Comparison of ENCODE assay signal across 2 cellular contexts in genomic region chr22:28873183-28873964, GRCh38.
A peak's percentile ranks its signal among the peaks of the same experiment; 100 is the strongest.
TF ChIP-seq lines count a peak whose summit lies in the region.

No MANE protein-coding gene starts in this region.

TF ChIP-seq in HepG2, 621 proteins besides CTCF, POLR2A, EP300 and RAD21:
- no peak for TF ChIP-seq SALL1 (CRISPR knock-in tag; IDR thresholded peaks at IDR 0.05)
- TF ChIP-seq NFYC (CRISPR knock-in tag; IDR thresholded peaks at IDR 0.05): peak; percentile 67
- no peak for TF ChIP-seq ATF7 (IDR thresholded peaks at IDR 0.05)
- TF ChIP-seq ATF7 (CRISPR knock-in tag; IDR thresholded peaks at IDR 0.05): no peak
- TF ChIP-seq DRAP1 (CRISPR knock-in tag; IDR thresholded peaks at IDR 0.05): no peak
- TF ChIP-seq KDM5B (CRISPR knock-in tag; IDR thresholded peaks at IDR 0.05; ENCODE audit: borderline replicate concordance): no peak
- TF ChIP-seq USF2 (IDR thresholded peaks at IDR 0.05; ENCODE audit: low read depth, low read length): peak; percentile 61; the same call in 1 of the 2 replicates
- TF ChIP-seq USF2 (CRISPR knock-in tag; IDR thresholded peaks at IDR 0.05; ENCODE audit: borderline replicate concordance): peak; percentile 66; the same call in 1 of the 2 replicates
- TF ChIP-seq, protein P1, sequence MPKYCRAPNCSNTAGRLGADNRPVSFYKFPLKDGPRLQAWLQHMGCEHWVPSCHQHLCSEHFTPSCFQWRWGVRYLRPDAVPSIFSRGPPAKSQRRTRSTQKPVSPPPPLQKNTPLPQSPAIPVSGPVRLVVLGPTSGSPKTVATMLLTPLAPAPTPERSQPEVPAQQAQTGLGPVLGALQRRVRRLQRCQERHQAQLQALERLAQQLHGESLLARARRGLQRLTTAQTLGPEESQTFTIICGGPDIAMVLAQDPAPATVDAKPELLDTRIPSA (CRISPR knock-in tag; IDR thresholded peaks at IDR 0.05; ENCODE audit: borderline replicate concordance): no peak
- peak; percentile 49; the same call in 1 of the 2 replicates for TF ChIP-seq NFYB (CRISPR knock-in tag; IDR thresholded peaks at IDR 0.05)
- TF ChIP-seq NR2C2 (CRISPR knock-in tag; IDR thresholded peaks at IDR 0.05; ENCODE audit: borderline replicate concordance): no peak
- no peak for TF ChIP-seq ELF1 (CRISPR knock-in tag; IDR thresholded peaks at IDR 0.05)
- no peak for TF ChIP-seq RFX1 (IDR thresholded peaks at IDR 0.05)
- TF ChIP-seq, protein P2, sequence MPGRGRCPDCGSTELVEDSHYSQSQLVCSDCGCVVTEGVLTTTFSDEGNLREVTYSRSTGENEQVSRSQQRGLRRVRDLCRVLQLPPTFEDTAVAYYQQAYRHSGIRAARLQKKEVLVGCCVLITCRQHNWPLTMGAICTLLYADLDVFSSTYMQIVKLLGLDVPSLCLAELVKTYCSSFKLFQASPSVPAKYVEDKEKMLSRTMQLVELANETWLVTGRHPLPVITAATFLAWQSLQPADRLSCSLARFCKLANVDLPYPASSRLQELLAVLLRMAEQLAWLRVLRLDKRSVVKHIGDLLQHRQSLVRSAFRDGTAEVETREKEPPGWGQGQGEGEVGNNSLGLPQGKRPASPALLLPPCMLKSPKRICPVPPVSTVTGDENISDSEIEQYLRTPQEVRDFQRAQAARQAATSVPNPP (CRISPR knock-in tag; IDR thresholded peaks at IDR 0.05): no peak
- no peak for TF ChIP-seq ZNF687 (CRISPR knock-in tag; IDR thresholded peaks at IDR 0.05)

TF ChIP-seq in H1, 55 proteins besides CTCF, POLR2A, EP300 and RAD21:
- TF ChIP-seq SIN3A (conservative IDR thresholded peaks at IDR 0.05 in 1 of 2, IDR thresholded peaks at IDR 0.05 in 1 of 2; ENCODE audit: low read depth in 1 of 2, low read length in 2 of 2) (no peak), USF2 (IDR thresholded peaks at IDR 0.05; ENCODE audit: low read length) (peak; percentile 93)
- TF ChIP-seq, protein P3, sequence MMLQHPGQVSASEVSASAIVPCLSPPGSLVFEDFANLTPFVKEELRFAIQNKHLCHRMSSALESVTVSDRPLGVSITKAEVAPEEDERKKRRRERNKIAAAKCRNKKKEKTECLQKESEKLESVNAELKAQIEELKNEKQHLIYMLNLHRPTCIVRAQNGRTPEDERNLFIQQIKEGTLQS (IDR thresholded peaks at IDR 0.05; ENCODE audit: insufficient read depth, low read depth, low read length): peak; percentile 82
